23 cellular contexts compared by ENCODE assay signal in the genomic region with DNA sequence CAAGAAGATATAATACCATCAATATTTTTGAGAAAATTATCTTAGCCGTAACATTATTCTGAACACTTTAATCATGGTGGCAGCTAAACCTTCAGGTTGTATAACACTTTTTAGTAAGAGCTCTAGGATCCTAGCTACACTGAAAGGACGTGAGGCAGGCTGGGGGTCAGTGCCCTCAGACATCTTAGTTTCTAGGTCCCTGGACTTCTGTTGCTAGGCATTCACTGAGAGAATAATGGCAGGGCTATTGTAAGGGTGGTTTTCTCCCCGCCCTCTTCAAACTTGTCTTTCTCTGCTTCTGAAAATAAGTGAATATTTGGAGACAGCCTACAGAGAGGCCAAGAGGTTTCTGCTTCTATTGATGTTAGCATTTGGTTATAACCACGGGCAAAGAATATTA. TPM values are rescaled to one million over a fixed set of nuclear protein-coding genes. Genes with fewer than 3 reads are reported as not detected.
"Had no signal": no experiment of that assay in that cellular context is flagged by ENCODE, and none has a peak within 500 bp of the region (broad histone marks: within the 10 kb centered on the region; RNA-seq: fewer than 3 reads in every experiment).

No MANE protein-coding gene starts in this region.

- H3K9me3 ChIP-seq: esophagus squamous epithelium, pancreas, prostate gland, right lobe of liver, suprapubic skin, thyroid gland, upper lobe of left lung, uterus had no signal

- H3K4me3 Mint-ChIP-seq: naive B cell; stimulated activated effector memory CD8-positive, alpha-beta T cell treated with anti-CD3 and anti-CD28 coated beads, Interleukin-12 subunit alpha, Interleukin-12 subunit beta, amount 100 ng/mL, for 72 hours had no signal

- H3K36me3 Mint-ChIP-seq: naive B cell; stimulated activated effector memory CD8-positive, alpha-beta T cell treated with anti-CD3 and anti-CD28 coated beads, Interleukin-12 subunit alpha, Interleukin-12 subunit beta, amount 100 ng/mL, for 72 hours had no signal

- DNase-seq: effector CD8-positive, alpha-beta T cell; esophagus squamous epithelium; foreskin fibroblast; kidney glomerular epithelial cell; mesendoderm; naive B cell; occipital lobe; pancreas; right lobe of liver; stimulated activated CD4-positive, alpha-beta T cell treated with anti-CD3 and anti-CD28 coated beads, Interleukin-4, amount 100 ng/mL, for 1 hour; stimulated activated CD8-positive, alpha-beta memory T cell treated with anti-CD3 and anti-CD28 coated beads, Interleukin-4, amount 100 ng/mL, for 48 hours; stimulated activated naive CD8-positive, alpha-beta T cell treated with anti-CD3 and anti-CD28 coated beads, Interleukin-15, Interleukin-2, amounts not matched to agents 100 U/mL and 50 U/mL, for 24 hours; thyroid gland; upper lobe of left lung; uterus had no signal

- H3K36me3 ChIP-seq: esophagus squamous epithelium, pancreas, prostate gland, right lobe of liver, suprapubic skin, thyroid gland, upper lobe of left lung, uterus had no signal

- H3K4me3 ChIP-seq: coronary artery, esophagus squamous epithelium, hepatocyte, pancreas, prostate gland, right lobe of liver, suprapubic skin, thyroid gland, upper lobe of left lung, uterus had no signal

- H3K27ac Mint-ChIP-seq: naive B cell; stimulated activated effector memory CD8-positive, alpha-beta T cell treated with anti-CD3 and anti-CD28 coated beads, Interleukin-12 subunit alpha, Interleukin-12 subunit beta, amount 100 ng/mL, for 72 hours had no signal

- H3K4me1 Mint-ChIP-seq: naive B cell; nephron; stimulated activated effector memory CD8-positive, alpha-beta T cell treated with anti-CD3 and anti-CD28 coated beads, Interleukin-12 subunit alpha, Interleukin-12 subunit beta, amount 100 ng/mL, for 72 hours had no signal

- H3K27me3 ChIP-seq: hepatocyte, suprapubic skin, thyroid gland, upper lobe of left lung, uterus had no signal

- H3K9me3 Mint-ChIP-seq: naive B cell; nephron; stimulated activated effector memory CD8-positive, alpha-beta T cell treated with anti-CD3 and anti-CD28 coated beads, Interleukin-12 subunit alpha, Interleukin-12 subunit beta, amount 100 ng/mL, for 72 hours had no signal

- H3K4me1 ChIP-seq: esophagus squamous epithelium, pancreas, prostate gland, right lobe of liver, suprapubic skin, thyroid gland, upper lobe of left lung, uterus had no signal

RNA-seq across cellular contexts. Expression of a gene that starts 15.5 kb away (rescaled TPM):
- total RNA-seq: chondrocyte, epithelial cell of proximal tubule had no signal
